Comparison of ENCODE assay signal across 13 cellular contexts in the genomic region with DNA sequence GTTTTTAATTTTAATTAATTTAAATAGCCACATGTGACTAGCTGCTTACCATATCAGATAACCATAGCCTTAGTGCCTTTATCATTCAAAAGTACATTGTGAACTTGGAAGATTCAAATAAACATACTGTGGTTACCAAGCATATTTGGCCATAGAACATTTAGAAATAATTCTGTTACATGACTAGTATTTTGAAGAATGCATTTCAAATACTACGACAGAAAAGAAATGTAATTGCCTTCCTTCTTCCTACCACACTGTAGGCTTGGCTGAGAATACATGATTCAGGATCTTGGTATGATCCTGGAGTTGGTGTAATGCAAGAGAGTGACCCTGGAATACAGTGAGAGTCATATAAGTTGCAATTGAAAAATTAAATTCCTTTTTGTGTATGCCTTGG.
A peak's percentile ranks its signal among the peaks of the same experiment; 100 is the strongest.
DNase-seq lines count a peak whose midpoint lies in the region; ATAC-seq and TF ChIP-seq lines count a peak whose summit lies in the region.
"Had no signal": no experiment of that assay in that cellular context is flagged by ENCODE, and none has a peak within 500 bp of the region (broad histone marks: within the 10 kb centered on the region; RNA-seq: fewer than 3 reads in every experiment).

No MANE protein-coding gene starts in this region.

- CTCF ChIA-PET in AG04450 (lab: Charles Lee), result no interaction called here

- H3K27me3 ChIP-seq in AG04450 (ENCODE audit: control insufficient read depth, insufficient read depth, low read length) (no peaks in the 10 kb centered on the region), mesendoderm (ENCODE audit: insufficient read depth, low read length, poor library complexity) (no peaks in the 10 kb centered on the region)

- H3K4me1 ChIP-seq in mesendoderm (ENCODE audit: control insufficient read depth, low read depth, low read length), result peaks cover 16% of the 10 kb centered on the region

- no peak overlapping the region for H3K4me2 ChIP-seq in mesendoderm (ENCODE audit: low read length)

- ATAC-seq in HG03095 (IDR thresholded peaks at IDR 0.05; ENCODE audit: unreplicated experiment) (no peak), HG02642 (IDR thresholded peaks at IDR 0.05; ENCODE audit: poor library complexity, unreplicated experiment) (no peak)

- no peak overlapping the region for H4K5ac ChIP-seq in mesendoderm (ENCODE audit: low read length)

- H2BK120ac ChIP-seq in mesendoderm (ENCODE audit: low read depth, low read length), result no peak overlapping the region

- TF ChIP-seq CTCF in AG04450 (IDR thresholded peaks at IDR 0.05; ENCODE audit: low read depth, low read length) (no peak), cardiac fibroblast (IDR thresholded peaks at IDR 0.05; ENCODE audit: low read depth, low read length) (no peak)

- H3K27ac ChIP-seq in AG04450 (ENCODE audit: low read depth, low read length) (no peak overlapping the region), mesendoderm (ENCODE audit: low read depth, low read length) (no peak overlapping the region)

- peak; percentile 86 for DNase-seq in AG04450 (ENCODE audit: low read depth, low spot score)
- peak; percentile 94 for DNase-seq in HS-5 (ENCODE audit: low read depth)
- DNase-seq in cardiac fibroblast (ENCODE audit: low read depth in 2 of 2), result peak; percentile 93 to 98
- no peak for DNase-seq in mesendoderm
- no peak for DNase-seq in NCI-H2227 treated with DMSO at 0.1 percent for 48 hours (lab: John Stamatoyannopoulos, UW)
- no peak for DNase-seq in HuH-7 (ENCODE audit: low spot score)
- DNase-seq: activated T-cell treated with anti-CD3 and anti-CD28 coated beads, Interleukin-2, amount 50 U/mL, for 48 hours; foreskin melanocyte; naive B cell; NCI-H2171; T-helper 1 cell had no signal

- WGBS in mesendoderm (ENCODE audit: extremely low coverage, insufficient coverage, low lambda C conversion rate), result no CpG with 5 or more reads among the region's 1 CpG

- H2BK5ac ChIP-seq in mesendoderm (ENCODE audit: low read length), result peak overlapping the region; percentile 64

- H3K4me3 ChIP-seq in AG04450 (ENCODE audit: low read depth, low read length) (no peak overlapping the region), cardiac fibroblast (replicated peaks in 1 of 2; ENCODE audit: low read depth in 2 of 2, low read length in 2 of 2) (no peak overlapping the region), mesendoderm (ENCODE audit: low read length) (no peak overlapping the region)

- H3K18ac ChIP-seq in mesendoderm (ENCODE audit: low read length), result no peak overlapping the region

- no peak overlapping the region for H3K4ac ChIP-seq in mesendoderm (ENCODE audit: low read depth, low read length)

- peak overlapping the region; percentile 36 for H2BK15ac ChIP-seq in mesendoderm (replicated peaks; ENCODE audit: low read depth)

- H4K8ac ChIP-seq in mesendoderm (ENCODE audit: low read depth, low read length), result no peak overlapping the region

- H3K79me1 ChIP-seq in mesendoderm (ENCODE audit: low read length), result no peaks in the 10 kb centered on the region

- no peak overlapping the region for H3K9ac ChIP-seq in mesendoderm (ENCODE audit: low read length)

- POLR2A ChIA-PET in AG04450 (lab: Yijun Ruan, JAX), result interaction anchor here (1.1 kb wide), 1 partner anchor 196 kb away, joined by 3 read pairs; a partner anchor contains a TSS

- no peaks in the 10 kb centered on the region for H3K79me2 ChIP-seq in mesendoderm (ENCODE audit: control insufficient read depth, insufficient read depth, low read length)

- no peak overlapping the region for H3K56ac ChIP-seq in mesendoderm (ENCODE audit: low read length)

- H3K36me3 ChIP-seq in mesendoderm (ENCODE audit: control insufficient read depth, insufficient read depth, low read length), result no peaks in the 10 kb centered on the region

- no peak overlapping the region for H2AK5ac ChIP-seq in mesendoderm (ENCODE audit: low read length)

- no peak overlapping the region for H3K23ac ChIP-seq in mesendoderm (ENCODE audit: low read length)

- H3K9me3 ChIP-seq in AG04450 (ENCODE audit: control insufficient read depth, insufficient read depth, low read length), result no peaks in the 10 kb centered on the region

Comparison
In these comparisons a context has a peak if more than half of its experiments do, and no peak if none do; other contexts are left out.
1. DNase-seq: peak in AG04450 (single experiment), HS-5 (single experiment) and cardiac fibroblast (2 of 2); none in mesendoderm (single experiment), NCI-H2227 treated with DMSO at 0.1 percent for 48 hours (single experiment) and HuH-7 (single experiment).